7 cellular contexts compared by ENCODE assay signal in genomic region chr15:98649996-98650870, GRCh38. TPM values are rescaled to one million over a fixed set of nuclear protein-coding genes. Genes with fewer than 3 reads are reported as not detected.
A peak's percentile ranks its signal among the peaks of the same experiment; 100 is the strongest.
DNase-seq lines count a peak whose midpoint lies in the region; ATAC-seq and TF ChIP-seq lines count a peak whose summit lies in the region.

No MANE protein-coding gene starts in this region.

- TF ChIP-seq CTCF in HFFc6 (IDR thresholded peaks at IDR 0.05) (no peak), VCaP (conservative IDR thresholded peaks at IDR 0.05) (no peak)

- peaks cover 5% of the 10 kb centered on the region; the same call in 1 of the 2 replicates for H3K27me3 Mint-ChIP-seq in HFFc6 (ENCODE audit: insufficient read depth)

- peaks cover 9% of the 10 kb centered on the region for H3K36me3 Mint-ChIP-seq in HFFc6 (ENCODE audit: low read depth)

- H3K27me3 ChIP-seq in layer of hippocampus (ENCODE audit: control insufficient read depth, insufficient read depth, low read length), result no peaks in the 10 kb centered on the region

- peak overlapping the region; percentile 96 for H3K4me3 Mint-ChIP-seq in HFFc6

- peaks cover 47% of the 10 kb centered on the region for H3K4me1 Mint-ChIP-seq in HFFc6 (ENCODE audit: low read depth)

- ATAC-seq in GM21526 (IDR thresholded peaks at IDR 0.05; ENCODE audit: low FRiP score, unreplicated experiment), result no peak

- peak overlapping the region; percentile 93 for H3K27ac Mint-ChIP-seq in HFFc6

- DNase-seq in HFFc6, result peak; percentile 37
- DNase-seq in cerebellar cortex (ENCODE audit: low spot score), result peak; percentile 41
- DNase-seq in stimulated activated CD4-positive, alpha-beta T cell treated with anti-CD3 and anti-CD28 coated beads, Interleukin-4, amount 100 ng/mL, for 1 hour, result peak; percentile 54
- DNase-seq in GM19240 (ENCODE audit: insufficient read length, low spot score), result no peak

- H3K9me3 Mint-ChIP-seq in HFFc6, result no peaks in the 10 kb centered on the region

- H3K27ac ChIP-seq in VCaP, result peak overlapping the region; percentile 100
- H3K27ac ChIP-seq in layer of hippocampus (ENCODE audit: low read depth, low read length), result peak overlapping the region; percentile 52

RNA-seq across cellular contexts. Expression of gene IGF1R, which starts 1.9 kb away (rescaled TPM):
- total RNA-seq in HFFc6 (2021; fragmentation: NEBNext Ultra II Directional; extraction: Animal tissue kit (Norgen Biotek cat#: 25700)), result 10 to 100 TPM; 46.7 to 61.9 (median 50.1) TPM
